Comparison of ENCODE assay signal across 17 cellular contexts in the genomic region with DNA sequence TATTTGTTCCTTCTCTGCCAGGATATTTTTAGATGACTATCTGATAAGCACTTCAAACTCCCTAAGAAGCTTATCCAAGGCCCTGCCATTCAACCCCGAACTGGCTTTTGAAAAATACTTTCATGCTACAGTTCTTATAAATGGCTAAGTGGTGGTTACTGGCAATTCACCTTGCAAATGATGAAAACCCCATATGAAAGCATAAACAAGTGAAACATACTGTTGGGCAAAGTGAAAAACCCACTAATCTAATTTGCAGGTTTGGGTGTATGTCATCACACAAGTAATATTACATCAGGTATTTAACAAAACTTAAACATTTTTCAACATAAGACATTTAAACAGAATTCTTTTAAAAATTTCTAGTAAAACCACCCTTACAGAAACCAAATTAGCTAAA. TPM values are rescaled to one million over a fixed set of nuclear protein-coding genes. Genes with fewer than 3 reads are reported as not detected.
A peak's percentile ranks its signal among the peaks of the same experiment; 100 is the strongest.
DNase-seq lines count a peak whose midpoint lies in the region; ATAC-seq lines count a peak whose summit lies in the region.
"Had no signal": no experiment of that assay in that cellular context is flagged by ENCODE, and none has a peak within 500 bp of the region (broad histone marks: within the 10 kb centered on the region; RNA-seq: fewer than 3 reads in every experiment).

No MANE protein-coding gene starts in this region.

- H3K36me3 Mint-ChIP-seq in activated T-helper 17 cell treated with anti-CD3 and anti-CD28 coated beads, Interleukin-2, amount 50 U/mL, for 72 hours (ENCODE audit: low read depth): peaks cover 78% of the 10 kb centered on the region

- no peaks in the 10 kb centered on the region for H3K9me3 Mint-ChIP-seq in stimulated activated naive CD8-positive, alpha-beta T cell treated with anti-CD3 and anti-CD28 coated beads, Interleukin-15, amount 100 ng/mL, for 72 hours
- H3K9me3 Mint-ChIP-seq in activated T-helper 17 cell treated with anti-CD3 and anti-CD28 coated beads, Interleukin-2, amount 50 U/mL, for 72 hours: no peaks in the 10 kb centered on the region
- H3K9me3 Mint-ChIP-seq: CD14-positive monocyte, T-cell had no signal

- H3K4me3 Mint-ChIP-seq in stimulated activated naive CD8-positive, alpha-beta T cell treated with anti-CD3 and anti-CD28 coated beads, Interleukin-15, amount 100 ng/mL, for 72 hours: peak overlapping the region in 1 of 2 donors; percentile 34
- H3K4me3 Mint-ChIP-seq in activated T-helper 17 cell treated with anti-CD3 and anti-CD28 coated beads, Interleukin-2, amount 50 U/mL, for 72 hours: no peak overlapping the region
- H3K4me3 Mint-ChIP-seq: CD14-positive monocyte, T-cell had no signal

- DNase-seq in stimulated activated naive CD8-positive, alpha-beta T cell treated with anti-CD3 and anti-CD28 coated beads, Interleukin-15, amount 100 ng/mL, for 72 hours: no peak
- DNase-seq in stimulated activated naive CD8-positive, alpha-beta T cell treated with anti-CD3 and anti-CD28 coated beads, Interleukin-15, Interleukin-2, amounts not matched to agents 100 U/mL and 50 U/mL, for 24 hours: no peak
- DNase-seq in NCI-H2107 treated with DMSO at 0.1 percent for 48 hours (lab: John Stamatoyannopoulos, UW; ENCODE audit: unreplicated experiment) (peak; percentile 59), NCI-H748 (lab: John Stamatoyannopoulos, UW; ENCODE audit: unreplicated experiment) (no peak), COLO829 (ENCODE audit: low spot score) (no peak)
- DNase-seq: H7, IMR-90, Karpas-422, MM.1S, NCI-H1092 treated with DMSO at 0.1 percent for 48 hours, NCI-H1930, NCI-H524 treated with DMSO at 0.1 percent for 48 hours, PC-9, T-cell had no signal

- H3K27me3 Mint-ChIP-seq in stimulated activated naive CD8-positive, alpha-beta T cell treated with anti-CD3 and anti-CD28 coated beads, Interleukin-15, amount 100 ng/mL, for 72 hours: no peaks in the 10 kb centered on the region
- no peaks in the 10 kb centered on the region for H3K27me3 Mint-ChIP-seq in activated T-helper 17 cell treated with anti-CD3 and anti-CD28 coated beads, Interleukin-2, amount 50 U/mL, for 72 hours
- H3K27me3 Mint-ChIP-seq: T-cell had no signal

- peak; percentile 87 for ATAC-seq in stimulated activated naive CD8-positive, alpha-beta T cell treated with anti-CD3 and anti-CD28 coated beads, Interleukin-15, amount 100 ng/mL, for 72 hours
- ATAC-seq in stimulated activated naive CD8-positive, alpha-beta T cell treated with anti-CD3 and anti-CD28 coated beads, Interleukin-15, Interleukin-2, amounts not matched to agents 100 U/mL and 50 U/mL, for 24 hours: no peak
- no peak for ATAC-seq in activated T-helper 17 cell treated with anti-CD3 and anti-CD28 coated beads, Interleukin-2, amount 50 U/mL, for 72 hours (replicated peaks)
- no peak for ATAC-seq in GM21515 (IDR thresholded peaks at IDR 0.05; ENCODE audit: unreplicated experiment)
- ATAC-seq: T-cell had no signal

- peak overlapping the region in 1 of 2 donors; percentile 94 for H3K27ac Mint-ChIP-seq in stimulated activated naive CD8-positive, alpha-beta T cell treated with anti-CD3 and anti-CD28 coated beads, Interleukin-15, amount 100 ng/mL, for 72 hours
- peak overlapping the region; percentile 46 for H3K27ac Mint-ChIP-seq in activated T-helper 17 cell treated with anti-CD3 and anti-CD28 coated beads, Interleukin-2, amount 50 U/mL, for 72 hours
- H3K27ac Mint-ChIP-seq: T-cell had no signal

- H3K4me1 Mint-ChIP-seq in stimulated activated naive CD8-positive, alpha-beta T cell treated with anti-CD3 and anti-CD28 coated beads, Interleukin-15, amount 100 ng/mL, for 72 hours: peaks cover 24% of the 10 kb centered on the region
- peaks cover 13% of the 10 kb centered on the region for H3K4me1 Mint-ChIP-seq in activated T-helper 17 cell treated with anti-CD3 and anti-CD28 coated beads, Interleukin-2, amount 50 U/mL, for 72 hours

RNA-seq across cellular contexts. Expression of a gene that starts 31.1 kb away (rescaled TPM):
- 10 to 100 TPM; 27.4 to 31.0 TPM for total RNA-seq in activated T-helper 17 cell treated with anti-CD3 and anti-CD28 coated beads, Interleukin-2, amount 50 U/mL, for 72 hours
